Comparison of ENCODE assay signal across 10 cellular contexts in the genomic region with DNA sequence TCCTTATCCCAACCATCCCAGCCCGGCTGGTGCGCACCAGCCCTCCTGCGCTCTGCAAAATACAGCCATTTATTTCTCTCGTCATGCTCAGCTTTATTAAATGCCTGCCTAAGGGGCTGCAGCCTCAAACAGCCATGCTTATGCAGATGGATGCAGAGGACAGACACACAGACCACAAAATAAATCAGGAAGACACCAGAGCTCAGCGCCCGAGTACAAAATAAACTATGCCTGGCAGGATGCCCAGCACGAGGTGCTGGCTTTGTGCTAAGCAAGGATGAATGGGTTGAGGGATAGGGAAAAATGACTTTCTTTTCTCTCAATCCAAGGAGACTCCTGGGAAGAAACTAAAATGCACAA.
A peak's percentile ranks its signal among the peaks of the same experiment; 100 is the strongest.
DNase-seq lines count a peak whose midpoint lies in the region; ATAC-seq and TF ChIP-seq lines count a peak whose summit lies in the region.
"Had no signal": no experiment of that assay in that cellular context is flagged by ENCODE, and none has a peak within 500 bp of the region (broad histone marks: within the 10 kb centered on the region; RNA-seq: fewer than 3 reads in every experiment).

No MANE protein-coding gene starts in this region.

- no peaks in the 10 kb centered on the region for H3K4me1 Mint-ChIP-seq in effector memory CD8-positive, alpha-beta T cell (ENCODE audit: low read depth in 2 of 2)
- H3K4me1 Mint-ChIP-seq: IgD-negative memory B cell had no signal

- H3K4me1 ChIP-seq in right atrium auricular region (peaks cover 0 to 41% of the 10 kb centered on the region in 2 donors), gastrocnemius medialis (peaks cover 0 to 7% of the 10 kb centered on the region in 2 donors)

- in situ Hi-C loops in gastrocnemius medialis (cut with MboI; ENCODE audit: low sequenced_read_pairs in 4 of 4): loop anchor here in 1 of 4 donors (25.0 kb wide), 1 partner anchor 346 kb away; no protein-coding TSS in a partner anchor

- H3K27me3 Mint-ChIP-seq in effector memory CD8-positive, alpha-beta T cell: peaks cover 42 to 56% of the 10 kb centered on the region in 2 donors

- no peak for ATAC-seq in effector memory CD8-positive, alpha-beta T cell (replicated peaks)
- ATAC-seq in gastrocnemius medialis: no peak

- no peak overlapping the region for H3K4me3 Mint-ChIP-seq in effector memory CD8-positive, alpha-beta T cell
- H3K4me3 Mint-ChIP-seq: IgD-negative memory B cell had no signal

- TF ChIP-seq CTCF in HFF-Myc (IDR thresholded peaks at IDR 0.05; ENCODE audit: low read depth, low read length, missing control alignments): no peak
- TF ChIP-seq CTCF in right atrium auricular region (IDR thresholded peaks at IDR 0.05): no peak
- TF ChIP-seq CTCF in gastrocnemius medialis (IDR thresholded peaks at IDR 0.05 in 4 of 5, conservative IDR thresholded peaks at IDR 0.05 in 1 of 5): no peak

- H3K27ac Mint-ChIP-seq in effector memory CD8-positive, alpha-beta T cell: no peak overlapping the region
- H3K27ac Mint-ChIP-seq: IgD-negative memory B cell had no signal

- H3K9me3 ChIP-seq in right atrium auricular region (no peaks in the 10 kb centered on the region), gastrocnemius medialis (no peaks in the 10 kb centered on the region)

- no peaks in the 10 kb centered on the region for H3K9me3 Mint-ChIP-seq in effector memory CD8-positive, alpha-beta T cell

- TF ChIP-seq POLR2A in gastrocnemius medialis (IDR thresholded peaks at IDR 0.05): no peak

- H3K4me3 ChIP-seq in HFF-Myc (replicated peaks; ENCODE audit: low read depth, low read length): no peak overlapping the region
- H3K4me3 ChIP-seq in right atrium auricular region: no peak overlapping the region
- H3K4me3 ChIP-seq in gastrocnemius medialis: no peak overlapping the region

- H3K36me3 ChIP-seq in right atrium auricular region (no peaks in the 10 kb centered on the region), gastrocnemius medialis (no peaks in the 10 kb centered on the region)

- intact Hi-C loops in gastrocnemius medialis (cut with DNase I; ENCODE audit: low total_unique reads): no loop called here

- H3K36me3 Mint-ChIP-seq in effector memory CD8-positive, alpha-beta T cell (ENCODE audit: insufficient read depth): no peaks in the 10 kb centered on the region
- H3K36me3 Mint-ChIP-seq: IgD-negative memory B cell had no signal

- peak; percentile 67 for DNase-seq in HFF-Myc (ENCODE audit: extremely low read depth, low read depth)
- peak; percentile 28 for DNase-seq in SHP77 treated with DMSO at 0.1 percent for 48 hours (lab: John Stamatoyannopoulos, UW)
- peak; percentile 82 for DNase-seq in right atrium auricular region (ENCODE audit: low spot score)
- peak; percentile 37 for DNase-seq in superior temporal gyrus (ENCODE audit: extremely low spot score)
- no peak for DNase-seq in effector memory CD8-positive, alpha-beta T cell
- no peak for DNase-seq in gastrocnemius medialis
- no peak for DNase-seq in MV-4-11 (lab: John Stamatoyannopoulos, UW)
- DNase-seq in NCI-H1436 (lab: John Stamatoyannopoulos, UW): no peak

- H3K27ac ChIP-seq in right atrium auricular region (no peak overlapping the region), gastrocnemius medialis (no peak overlapping the region)
- H3K27ac ChIP-seq: epithelial cell of prostate had no signal

- H3K27me3 ChIP-seq in right atrium auricular region (no peaks in the 10 kb centered on the region), gastrocnemius medialis (peaks cover 10 to 11% (median 10%) of the 10 kb centered on the region in 3 donors)

Comparison
In these comparisons a context has a peak if more than half of its experiments do, and no peak if none do; other contexts are left out.
1. DNase-seq: peak in HFF-Myc (single experiment), SHP77 treated with DMSO at 0.1 percent for 48 hours (single experiment), right atrium auricular region (single experiment) and superior temporal gyrus (single experiment); none in effector memory CD8-positive, alpha-beta T cell (0 of 3), gastrocnemius medialis (0 of 2), MV-4-11 (single experiment) and NCI-H1436 (single experiment).